ENCODE assay signal across 8 cellular contexts in the genomic region with DNA sequence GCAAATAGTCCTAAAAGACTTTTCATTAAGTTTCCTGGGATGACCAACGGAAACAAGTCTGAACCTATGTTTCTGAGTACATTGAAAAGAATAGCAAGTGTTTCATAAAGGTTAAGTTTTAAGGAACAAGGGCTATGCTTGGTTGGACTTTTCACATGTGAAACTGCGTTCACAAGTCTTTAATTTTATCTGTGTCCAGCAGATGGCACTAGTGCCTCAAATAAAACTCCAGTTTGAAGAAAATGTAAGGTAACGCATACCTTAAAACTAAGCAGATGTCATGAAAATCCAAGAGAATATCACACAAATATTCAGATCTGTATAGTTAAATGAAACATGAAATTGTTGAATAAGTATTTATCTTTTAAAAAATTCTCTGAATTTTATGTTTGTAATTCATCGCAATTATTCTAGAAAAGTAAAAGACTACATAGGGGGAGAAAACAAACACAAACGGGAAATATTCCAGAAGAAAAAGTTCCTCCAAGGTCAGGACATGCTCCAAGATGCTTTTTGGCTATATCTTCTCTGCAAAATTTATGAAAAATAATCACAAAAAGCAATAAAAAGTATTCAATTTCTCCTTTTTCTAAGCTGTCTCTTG.
DNase-seq lines count a peak whose midpoint lies in the region; ATAC-seq, FAIRE-seq and TF ChIP-seq lines count a peak whose summit lies in the region.

No MANE protein-coding gene starts in this region.

- TF ChIP-seq CTCF in A549 (IDR thresholded peaks at IDR 0.05) (peak; percentile 70), DND-41 (IDR thresholded peaks at IDR 0.05; ENCODE audit: borderline replicate concordance, extremely low read depth, low read length, poor library complexity, severe bottlenecking) (peak; percentile 68), psoas muscle (IDR thresholded peaks at IDR 0.05) (peak; percentile 75)

- ATAC-seq in A549 (peak; percentile 19 to 68; a peak in 2 of 6 replicates), DND-41 (ENCODE audit: insufficient read depth, low read depth) (peak; percentile 62; the same call in 1 of the 3 replicates), psoas muscle (peak in 1 of 4 donors; percentile 64), HG03521 (IDR thresholded peaks at IDR 0.05; ENCODE audit: unreplicated experiment) (no peak)

- CTCF ChIA-PET in A549 (lab: Yijun Ruan, JAX), result interaction anchor here (0.8 to 1.4 kb wide), 4 partner anchors 10 to 1096 kb away, joined by 3 to 5 read pairs (median 4); no protein-coding TSS in a partner anchor

- no peak overlapping the region for H2AFZ ChIP-seq in DND-41 (ENCODE audit: low read depth, low read length)

- H3K79me2 ChIP-seq in DND-41 (ENCODE audit: insufficient read depth, low read length), result no peaks in the 10 kb centered on the region

- H3K27ac ChIP-seq in A549 (no peak overlapping the region), DND-41 (ENCODE audit: low read length) (no peak overlapping the region), psoas muscle (no peak overlapping the region)

- TF ChIP-seq RAD21 in A549 (conservative IDR thresholded peaks at IDR 0.05 in 1 of 2, IDR thresholded peaks at IDR 0.05 in 1 of 2), result peak; percentile 65 to 73

- 10% methylated on average over 5 of the region's 5 CpGs for WGBS in A549 (ENCODE audit: missing lambda C conversion rate)
- 27 to 31% (median 28%) methylated on average over 5 of the region's 5 CpGs for WGBS in psoas muscle, 3 donors

- H3K9ac ChIP-seq in DND-41 (ENCODE audit: low read depth, low read length), result no peak overlapping the region

- H3K4me3 ChIP-seq in A549, result no peak overlapping the region
- H3K4me3 ChIP-seq in DND-41 (ENCODE audit: low read depth in 1 of 2, low read length in 2 of 2), result no peak overlapping the region
- H3K4me3 ChIP-seq in psoas muscle, result no peak overlapping the region

- no peaks in the 10 kb centered on the region for H4K20me1 ChIP-seq in DND-41 (ENCODE audit: insufficient read depth, low read length)

- H3K27me3 ChIP-seq in DND-41 (ENCODE audit: insufficient read depth, low read length, poor library complexity) (no peaks in the 10 kb centered on the region), psoas muscle (ENCODE audit: insufficient read depth in 3 of 3, low read length in 2 of 3) (no peaks in the 10 kb centered on the region)

- H3K4me1 ChIP-seq in A549 (no peaks in the 10 kb centered on the region), DND-41 (ENCODE audit: insufficient read depth, low read length) (no peaks in the 10 kb centered on the region), psoas muscle (no peaks in the 10 kb centered on the region)

- H3K9me3 ChIP-seq in A549 (no peaks in the 10 kb centered on the region), DND-41 (ENCODE audit: insufficient read depth, low read length, severe bottlenecking) (no peaks in the 10 kb centered on the region), psoas muscle (no peaks in the 10 kb centered on the region)

- intact Hi-C loops in psoas muscle (cut with DNase I), result loop anchor here (5.0 kb wide), 3 partner anchors 941 to 1096 kb away; no protein-coding TSS in a partner anchor

- no peak for TF ChIP-seq EP300 in A549 (IDR thresholded peaks at IDR 0.05)

- H3K4me2 ChIP-seq in A549 (no peak overlapping the region), DND-41 (ENCODE audit: insufficient read depth, low read length) (no peak overlapping the region)

- H3K36me3 ChIP-seq in DND-41 (ENCODE audit: insufficient read depth, low read length), result no peaks in the 10 kb centered on the region
- H3K36me3 ChIP-seq in psoas muscle (ENCODE audit: insufficient read depth in 1 of 2, low read depth in 1 of 2), result no peaks in the 10 kb centered on the region

- DNase-seq in A549 (ENCODE audit: low read depth in 1 of 2, low spot score in 1 of 2) (peak; percentile 3 to 79), DND-41 (peak; percentile 33), HCEC 1CT (peak; percentile 27), NAMALWA (ENCODE audit: low spot score) (peak; percentile 80), T-helper 1 cell (peak in 3 of 5 donors; percentile 17 to 60 (median 18)), fibroblast of the conjunctiva (ENCODE audit: low read depth) (peak; percentile 91), psoas muscle (no peak)

- FAIRE-seq in A549 (lab: Jason Lieb, UNC), result no peak

- no peak for TF ChIP-seq POLR2A in A549 (IDR thresholded peaks at IDR 0.05; ENCODE audit: low read length)

- POLR2A ChIA-PET in A549 (lab: Yijun Ruan, JAX), result no interaction called here

TF ChIP-seq in A549, 52 proteins besides CTCF, POLR2A, EP300 and RAD21:
- TF ChIP-seq SMC3 (IDR thresholded peaks at IDR 0.05) (peak; percentile 61), EHMT2 (IDR thresholded peaks at IDR 0.05; ENCODE audit: low read depth) (no peak)

Comparison
In these comparisons a context has a peak if more than half of its experiments do, and no peak if none do; other contexts are left out.
1. DNase-seq: peak in A549 (2 of 2), DND-41 (single experiment), HCEC 1CT (single experiment), NAMALWA (single experiment), T-helper 1 cell (3 of 5) and fibroblast of the conjunctiva (single experiment); none in psoas muscle (0 of 2).
2. Peak in every context shown above with its lines, with median percentiles within 50 percentile points of each other: CTCF ChIP-seq.